ENCODE assay signal across 25 cellular contexts in genomic region chr9:92767078-92768054, GRCh38. TPM values are rescaled to one million over a fixed set of nuclear protein-coding genes. Genes with fewer than 3 reads are reported as not detected.
DNase-seq lines count a peak whose midpoint lies in the region; ATAC-seq and TF ChIP-seq lines count a peak whose summit lies in the region.
"Had no signal": no experiment of that assay in that cellular context is flagged by ENCODE, and none has a peak within 500 bp of the region (broad histone marks: within the 10 kb centered on the region; RNA-seq: fewer than 3 reads in every experiment).

No MANE protein-coding gene starts in this region.

- DNase-seq in activated T-cell treated with anti-CD3 and anti-CD28 coated beads, Interleukin-2, amount 50 U/mL, for 72 hours = no peak
- DNase-seq in activated T-cell treated with anti-CD3 and anti-CD28 coated beads, Interleukin-2, amount 50 U/mL, for 1 hour = no peak
- no peak for DNase-seq in activated T-helper 2 cell treated with anti-CD3 and anti-CD28 coated beads, Interferon-gamma antibody, Interleukin-2, Interleukin-4, amounts not matched to agents 10 μg/mL and 5 μg/mL and 100 μg/mL, durations not matched to agents 14 hours and 24 hours and 36 hours (ENCODE audit: low spot score)
- DNase-seq in naive B cell (no peak), suprapubic skin (ENCODE audit: low spot score in 2 of 2) (no peak), left lobe of liver (ENCODE audit: low spot score) (no peak), SJCRH30 (no peak)
- DNase-seq: activated effector memory CD4-positive, alpha-beta T cell treated with Interleukin-2 at 50 U/mL for 16 hours; anterior cingulate cortex; endodermal cell; GDM1; H7; heart left ventricle; left ventricle myocardium inferior; NCI-H1694; NCI-H2227 treated with DMSO at 0.1 percent for 48 hours; NCI-H82; SHP77; small intestine; stimulated activated CD4-positive, alpha-beta T cell treated with anti-CD3 and anti-CD28 coated beads, Interleukin-4, amount 100 ng/mL, for 4 hours; T-helper 1 cell had no signal

- H3K36me3 ChIP-seq in suprapubic skin = no peaks in the 10 kb centered on the region
- no peaks in the 10 kb centered on the region for H3K36me3 ChIP-seq in SJCRH30
- H3K36me3 ChIP-seq: BLaER1 treated with 17β-estradiol and CSF1 and Interleukin-3, amounts not matched to agents 10 nM and 100 nM; left ventricle myocardium inferior had no signal

- no peak for TF ChIP-seq CTCF in suprapubic skin (IDR thresholded peaks at IDR 0.05)

- no peaks in the 10 kb centered on the region for H3K9me3 ChIP-seq in suprapubic skin
- no peaks in the 10 kb centered on the region for H3K9me3 ChIP-seq in SJCRH30 (replicated peaks)
- H3K9me3 ChIP-seq: BLaER1 treated with 17β-estradiol and CSF1 and Interleukin-3, amounts not matched to agents 10 nM and 100 nM; heart left ventricle; left ventricle myocardium inferior had no signal

- H3K4me1 ChIP-seq in suprapubic skin (peaks cover 74% of the 10 kb centered on the region), SJCRH30 (peaks cover 4% of the 10 kb centered on the region; the same call in 1 of the 2 replicates)

- H3K27ac Mint-ChIP-seq in activated T-cell treated with anti-CD3 and anti-CD28 coated beads, Interleukin-2, amount 50 U/mL, for 72 hours = peak overlapping the region; percentile 15
- H3K27ac Mint-ChIP-seq in activated T-helper 2 cell treated with anti-CD3 and anti-CD28 coated beads, Interferon-gamma antibody, Interleukin-2, Interleukin-4, amounts not matched to agents 10 μg/mL and 5 μg/mL and 100 μg/mL, durations not matched to agents 14 hours and 24 hours and 36 hours = no peak overlapping the region
- H3K27ac Mint-ChIP-seq in naive B cell = peak overlapping the region in 5 of 6 donors; percentile 56 to 83 (median 69)
- H3K27ac Mint-ChIP-seq: endodermal cell, progenitor cell of endocrine pancreas had no signal

- H3K4me3 Mint-ChIP-seq in activated T-cell treated with anti-CD3 and anti-CD28 coated beads, Interleukin-2, amount 50 U/mL, for 72 hours = peak overlapping the region; percentile 19 to 21
- peak overlapping the region; percentile 4 for H3K4me3 Mint-ChIP-seq in activated T-helper 2 cell treated with anti-CD3 and anti-CD28 coated beads, Interferon-gamma antibody, Interleukin-2, Interleukin-4, amounts not matched to agents 10 μg/mL and 5 μg/mL and 100 μg/mL, durations not matched to agents 14 hours and 24 hours and 36 hours (ENCODE audit: low read depth)
- peak overlapping the region in 6 of 8 donors; percentile 2 to 73 (median 28) for H3K4me3 Mint-ChIP-seq in naive B cell
- H3K4me3 Mint-ChIP-seq: endodermal cell had no signal

- H3K4me3 ChIP-seq in suprapubic skin (no peak overlapping the region), SJCRH30 (no peak overlapping the region)
- H3K4me3 ChIP-seq: BLaER1 treated with 17β-estradiol and CSF1 and Interleukin-3, amounts not matched to agents 10 nM and 100 nM; heart left ventricle; left ventricle myocardium inferior had no signal

- H3K4me1 Mint-ChIP-seq in activated T-cell treated with anti-CD3 and anti-CD28 coated beads, Interleukin-2, amount 50 U/mL, for 72 hours (ENCODE audit: low read depth) = peaks cover 45% of the 10 kb centered on the region
- H3K4me1 Mint-ChIP-seq in activated T-helper 2 cell treated with anti-CD3 and anti-CD28 coated beads, Interferon-gamma antibody, Interleukin-2, Interleukin-4, amounts not matched to agents 10 μg/mL and 5 μg/mL and 100 μg/mL, durations not matched to agents 14 hours and 24 hours and 36 hours (ENCODE audit: low read depth) = peaks cover 24% of the 10 kb centered on the region
- peaks cover 52 to 58% (median 57%) of the 10 kb centered on the region in 3 donors for H3K4me1 Mint-ChIP-seq in naive B cell

- intact Hi-C loops in activated T-helper 2 cell treated with anti-CD3 and anti-CD28 coated beads, Interferon-gamma antibody, Interleukin-2, Interleukin-4, amounts not matched to agents 10 μg/mL and 5 μg/mL and 100 μg/mL, durations not matched to agents 14 hours and 24 hours and 36 hours (cut with micrococcal nuclease) = loop anchor here (5.0 to 10.0 kb wide), 3 partner anchors 195 to 1397 kb away; no protein-coding TSS in a partner anchor

- H3K36me3 Mint-ChIP-seq in activated T-cell treated with anti-CD3 and anti-CD28 coated beads, Interleukin-2, amount 50 U/mL, for 72 hours (ENCODE audit: insufficient read depth in 2 of 2) = peaks cover 0 to 2% of the 10 kb centered on the region in 2 donors
- H3K36me3 Mint-ChIP-seq in activated T-helper 2 cell treated with anti-CD3 and anti-CD28 coated beads, Interferon-gamma antibody, Interleukin-2, Interleukin-4, amounts not matched to agents 10 μg/mL and 5 μg/mL and 100 μg/mL, durations not matched to agents 14 hours and 24 hours and 36 hours (ENCODE audit: low read depth) = no peaks in the 10 kb centered on the region
- H3K36me3 Mint-ChIP-seq in naive B cell = no peaks in the 10 kb centered on the region

- H3K27me3 Mint-ChIP-seq in activated T-cell treated with anti-CD3 and anti-CD28 coated beads, Interleukin-2, amount 50 U/mL, for 72 hours (ENCODE audit: low read depth) = no peaks in the 10 kb centered on the region
- H3K27me3 Mint-ChIP-seq in activated T-helper 2 cell treated with anti-CD3 and anti-CD28 coated beads, Interferon-gamma antibody, Interleukin-2, Interleukin-4, amounts not matched to agents 10 μg/mL and 5 μg/mL and 100 μg/mL, durations not matched to agents 14 hours and 24 hours and 36 hours (ENCODE audit: low read depth) = no peaks in the 10 kb centered on the region
- no peaks in the 10 kb centered on the region for H3K27me3 Mint-ChIP-seq in naive B cell

- H3K9me3 Mint-ChIP-seq in activated T-cell treated with anti-CD3 and anti-CD28 coated beads, Interleukin-2, amount 50 U/mL, for 72 hours = no peaks in the 10 kb centered on the region
- H3K9me3 Mint-ChIP-seq in activated T-helper 2 cell treated with anti-CD3 and anti-CD28 coated beads, Interferon-gamma antibody, Interleukin-2, Interleukin-4, amounts not matched to agents 10 μg/mL and 5 μg/mL and 100 μg/mL, durations not matched to agents 14 hours and 24 hours and 36 hours = no peaks in the 10 kb centered on the region
- no peaks in the 10 kb centered on the region for H3K9me3 Mint-ChIP-seq in naive B cell
- H3K9me3 Mint-ChIP-seq: endodermal cell had no signal

- WGBS in suprapubic skin = 71% methylated on average over 9 of the region's 9 CpGs

- H3K27me3 ChIP-seq in suprapubic skin = no peaks in the 10 kb centered on the region
- no peaks in the 10 kb centered on the region for H3K27me3 ChIP-seq in SJCRH30
- H3K27me3 ChIP-seq: BLaER1 treated with 17β-estradiol and CSF1 and Interleukin-3, amounts not matched to agents 10 nM and 100 nM; heart left ventricle had no signal

- H3K27ac ChIP-seq in suprapubic skin (peak overlapping the region; percentile 48), SJCRH30 (no peak overlapping the region)
- H3K27ac ChIP-seq: BLaER1 treated with 17β-estradiol and CSF1 and Interleukin-3, amounts not matched to agents 10 nM and 100 nM had no signal

- no peak for TF ChIP-seq POLR2A in suprapubic skin (IDR thresholded peaks at IDR 0.05)

- no peak for ATAC-seq in activated T-cell treated with anti-CD3 and anti-CD28 coated beads, Interleukin-2, amount 50 U/mL, for 72 hours (replicated peaks in 1 of 2)
- ATAC-seq in naive B cell (ENCODE audit: low read depth in 2 of 2) (no peak), left lobe of liver (no peak), GM19455 (IDR thresholded peaks at IDR 0.05; ENCODE audit: unreplicated experiment) (no peak)
- ATAC-seq: heart left ventricle, HepG2 had no signal

- no peak for TF ChIP-seq EP300 in suprapubic skin (IDR thresholded peaks at IDR 0.05)

RNA-seq across cellular contexts. Expression of gene BICD2, which starts 2.7 kb away (rescaled TPM):
- total RNA-seq in activated T-cell treated with anti-CD3 and anti-CD28 coated beads, Interleukin-2, amount 50 U/mL, for 72 hours = 10 to 100 TPM; 15.4 to 15.5 TPM
- total RNA-seq in activated T-helper 2 cell treated with anti-CD3 and anti-CD28 coated beads, Interferon-gamma antibody, Interleukin-2, Interleukin-4, amounts not matched to agents 10 μg/mL and 5 μg/mL and 100 μg/mL, durations not matched to agents 14 hours and 24 hours and 36 hours = 22.8 and 23.6 TPM in 2 replicates
- polyA plus RNA-seq in naive B cell (ENCODE audit: low read depth in 6 of 6) = 10 to 100 TPM in 5 of 6 donors, 1 to 10 TPM in 1; 4.3 to 41.8 (median 29.6) TPM
- total RNA-seq in suprapubic skin (100 to 1,000 TPM; 135 to 201 (median 153) TPM), left lobe of liver (8.0 TPM)
- total RNA-seq in SJCRH30 (2014; rRNA removed; shearing (Covaris generic)) = 64.6 and 65.1 TPM in 2 replicates
